Comparison of ENCODE assay signal across 19 cellular contexts in the genomic region with DNA sequence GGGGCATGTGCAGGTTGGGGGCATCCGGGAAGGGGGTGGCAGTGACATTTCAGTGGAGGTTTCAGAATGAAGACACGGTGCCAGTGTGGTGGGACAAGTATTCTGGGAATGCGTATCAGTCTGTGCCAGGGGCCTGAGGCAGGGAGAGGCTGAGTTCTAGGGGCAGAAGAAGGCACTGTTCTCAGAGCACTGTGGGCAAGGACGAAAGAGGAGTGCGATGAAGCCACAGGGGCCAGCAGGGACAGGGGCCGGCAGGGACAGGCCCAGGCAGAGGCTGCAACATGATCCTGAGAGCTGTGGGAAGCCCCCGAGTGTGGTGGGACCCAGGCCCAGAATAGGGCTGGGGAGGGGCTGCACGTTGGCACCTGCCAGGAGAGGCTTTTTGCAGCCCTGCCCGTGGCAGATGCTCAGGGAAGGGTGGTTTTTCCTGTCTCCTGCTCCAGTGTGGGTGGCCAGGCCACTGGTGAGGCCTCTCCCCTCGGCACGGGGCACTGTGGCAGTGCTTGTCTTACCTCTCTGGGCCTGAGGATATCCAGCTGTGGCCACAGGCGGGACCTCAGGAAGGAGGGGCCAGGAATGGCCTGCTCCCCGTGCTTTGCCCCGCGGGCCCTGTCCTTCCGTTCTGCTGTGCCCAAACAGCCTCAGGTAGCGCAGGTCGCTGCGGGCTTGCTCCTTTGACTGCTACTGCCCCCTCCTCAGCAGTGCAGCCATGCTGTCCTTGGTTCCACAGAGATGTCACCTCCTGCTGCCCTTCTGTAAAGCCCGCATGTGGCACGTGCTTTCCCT. TPM values are rescaled to one million over a fixed set of nuclear protein-coding genes. Genes with fewer than 3 reads are reported as not detected.
DNase-seq lines count a peak whose midpoint lies in the region; ATAC-seq and TF ChIP-seq lines count a peak whose summit lies in the region.
"Had no signal": no experiment of that assay in that cellular context is flagged by ENCODE, and none has a peak within 500 bp of the region (broad histone marks: within the 10 kb centered on the region; RNA-seq: fewer than 3 reads in every experiment).

No MANE protein-coding gene starts in this region.

- H3K9me3 Mint-ChIP-seq in activated T-helper 17 cell treated with anti-CD3 and anti-CD28 coated beads, Interleukin-2, amount 50 U/mL, for 72 hours, result no peaks in the 10 kb centered on the region
- H3K9me3 Mint-ChIP-seq in glutamatergic neuron (ENCODE audit: unreplicated experiment), result peaks cover 4% of the 10 kb centered on the region
- H3K9me3 Mint-ChIP-seq: activated naive CD4-positive, alpha-beta T cell treated with anti-CD3 and anti-CD28 coated beads, Interleukin-2, amount 50 U/mL, for 72 hours; natural killer cell treated with Interleukin-12 subunit alpha and Interleukin-12 subunit beta and Interleukin-15 and Interleukin-18, amount 100 ng/mL, for 72 hours; T-helper 1 cell treated with Interleukin-12 subunit alpha and Interleukin-12 subunit beta and Interleukin-4 antibody, amounts not matched to agents 30 μg/mL and 1 μg/mL, for 36 hours had no signal

- H3K27me3 ChIP-seq in DND-41 (ENCODE audit: insufficient read depth, low read length, poor library complexity) (no peaks in the 10 kb centered on the region), right cardiac atrium (ENCODE audit: control insufficient read depth, insufficient read depth) (no peaks in the 10 kb centered on the region), spleen (replicated peaks in 1 of 7) (no peaks in the 10 kb centered on the region)

- H3K4me1 Mint-ChIP-seq in activated T-helper 17 cell treated with anti-CD3 and anti-CD28 coated beads, Interleukin-2, amount 50 U/mL, for 72 hours, result peaks cover 10% of the 10 kb centered on the region
- H3K4me1 Mint-ChIP-seq in glutamatergic neuron (ENCODE audit: low read depth, unreplicated experiment), result peaks cover 45% of the 10 kb centered on the region

- no peak for TF ChIP-seq CTCF in DND-41 (IDR thresholded peaks at IDR 0.05; ENCODE audit: borderline replicate concordance, extremely low read depth, low read length, poor library complexity, severe bottlenecking)
- TF ChIP-seq CTCF in spleen (IDR thresholded peaks at IDR 0.05 in 8 of 11, conservative IDR thresholded peaks at IDR 0.05 in 3 of 11), result no peak
- TF ChIP-seq CTCF in glutamatergic neuron (IDR thresholded peaks at IDR 0.05; ENCODE audit: partially characterized antibody, unreplicated experiment), result no peak

- H3K9ac ChIP-seq in DND-41 (ENCODE audit: low read depth, low read length), result no peak overlapping the region

- no peak overlapping the region for H3K4me3 Mint-ChIP-seq in activated T-helper 17 cell treated with anti-CD3 and anti-CD28 coated beads, Interleukin-2, amount 50 U/mL, for 72 hours
- no peak overlapping the region for H3K4me3 Mint-ChIP-seq in glutamatergic neuron (ENCODE audit: unreplicated experiment)
- H3K4me3 Mint-ChIP-seq: natural killer cell treated with Interleukin-12 subunit alpha and Interleukin-12 subunit beta and Interleukin-15 and Interleukin-18, amount 100 ng/mL, for 72 hours; T-helper 1 cell treated with Interleukin-12 subunit alpha and Interleukin-12 subunit beta and Interleukin-4 antibody, amounts not matched to agents 30 μg/mL and 1 μg/mL, for 36 hours had no signal

- no peaks in the 10 kb centered on the region for H3K9me3 ChIP-seq in DND-41 (ENCODE audit: insufficient read depth, low read length, severe bottlenecking)
- H3K9me3 ChIP-seq in right cardiac atrium (ENCODE audit: control insufficient read depth, low read length), result no peaks in the 10 kb centered on the region
- H3K9me3 ChIP-seq in spleen, result no peaks in the 10 kb centered on the region

- H3K27ac ChIP-seq in DND-41 (ENCODE audit: low read length) (no peak overlapping the region), right cardiac atrium (ENCODE audit: low read length) (peak overlapping the region; percentile 51), spleen (peak overlapping the region in 2 of 8 donors; percentile 48 to 50)
- H3K27ac ChIP-seq: epithelial cell of prostate had no signal

- no peak for ATAC-seq in DND-41 (ENCODE audit: insufficient read depth, low read depth)
- ATAC-seq in activated T-helper 17 cell treated with anti-CD3 and anti-CD28 coated beads, Interleukin-2, amount 50 U/mL, for 72 hours (replicated peaks), result no peak
- peak; percentile 40 to 49 for ATAC-seq in right cardiac atrium
- ATAC-seq: activated naive CD4-positive, alpha-beta T cell treated with anti-CD3 and anti-CD28 coated beads, Interleukin-2, amount 50 U/mL, for 72 hours; natural killer cell treated with Interleukin-12 subunit alpha and Interleukin-12 subunit beta and Interleukin-15 and Interleukin-18, amount 100 ng/mL, for 72 hours had no signal

- H3K4me1 ChIP-seq in DND-41 (ENCODE audit: insufficient read depth, low read length) (no peaks in the 10 kb centered on the region), right cardiac atrium (ENCODE audit: control insufficient read depth, insufficient read depth, low read length) (peaks cover 3% of the 10 kb centered on the region), spleen (peaks cover 0 to 28% (median 16%) of the 10 kb centered on the region in 6 donors)

- DNase-seq in DND-41 (peak; percentile 3), right cardiac atrium (peak in 1 of 3 donors; percentile 53), spleen (peak; percentile 72), DMS79 treated with DMSO at 0.1 percent for 48 hours (lab: John Stamatoyannopoulos, UW) (no peak), glutamatergic neuron (no peak), NCI-H128 (lab: John Stamatoyannopoulos, UW; ENCODE audit: unreplicated experiment) (no peak), NCI-H1417 (lab: John Stamatoyannopoulos, UW) (no peak)
- DNase-seq: activated CD4-positive, alpha-beta T cell treated with anti-CD3 and anti-CD28 coated beads for 1 hour; activated T-cell treated with anti-CD3 and anti-CD28 coated beads for 4 hours; DMS79; HCEC 1CT; hippocampal formation; NCI-H1694; NCI-H510A treated with DMSO at 0.1 percent for 48 hours had no signal

- H3K36me3 ChIP-seq in DND-41 (ENCODE audit: insufficient read depth, low read length), result peaks cover 13% of the 10 kb centered on the region; the same call in 1 of the 2 replicates
- peaks cover 0 to 37% (median 7%) of the 10 kb centered on the region in 6 donors for H3K36me3 ChIP-seq in spleen

- H3K4me2 ChIP-seq in DND-41 (ENCODE audit: insufficient read depth, low read length), result no peak overlapping the region

- H3K36me3 Mint-ChIP-seq in activated T-helper 17 cell treated with anti-CD3 and anti-CD28 coated beads, Interleukin-2, amount 50 U/mL, for 72 hours (ENCODE audit: low read depth), result peaks cover 10% of the 10 kb centered on the region
- H3K36me3 Mint-ChIP-seq in glutamatergic neuron (ENCODE audit: unreplicated experiment), result no peaks in the 10 kb centered on the region
- H3K36me3 Mint-ChIP-seq: activated naive CD4-positive, alpha-beta T cell treated with anti-CD3 and anti-CD28 coated beads, Interleukin-2, amount 50 U/mL, for 72 hours; natural killer cell treated with Interleukin-12 subunit alpha and Interleukin-12 subunit beta and Interleukin-15 and Interleukin-18, amount 100 ng/mL, for 72 hours had no signal

- H4K20me1 ChIP-seq in DND-41 (ENCODE audit: insufficient read depth, low read length), result peaks cover 18% of the 10 kb centered on the region; the same call in 1 of the 2 replicates

- no peak overlapping the region for H2AFZ ChIP-seq in DND-41 (ENCODE audit: low read depth, low read length)

- no peak for TF ChIP-seq POLR2A in spleen (IDR thresholded peaks at IDR 0.05)

- intact Hi-C loops in right cardiac atrium (cut with DNase I) (no loop called here), spleen (cut with DNase I; ENCODE audit: low total_unique reads) (no loop called here)

- H3K79me2 ChIP-seq in DND-41 (ENCODE audit: insufficient read depth, low read length), result peaks cover 60% of the 10 kb centered on the region

- 71% methylated on average over 21 of the region's 21 CpGs for WGBS in right cardiac atrium
- 76 to 93% (median 86%) methylated on average over 15 to 21 of the region's 21 CpGs for WGBS in spleen, 5 donors

- H3K27me3 Mint-ChIP-seq in activated T-helper 17 cell treated with anti-CD3 and anti-CD28 coated beads, Interleukin-2, amount 50 U/mL, for 72 hours, result no peaks in the 10 kb centered on the region
- H3K27me3 Mint-ChIP-seq in glutamatergic neuron (ENCODE audit: unreplicated experiment), result peaks cover 2% of the 10 kb centered on the region
- H3K27me3 Mint-ChIP-seq: natural killer cell treated with Interleukin-12 subunit alpha and Interleukin-12 subunit beta and Interleukin-15 and Interleukin-18, amount 100 ng/mL, for 72 hours had no signal

- no peak overlapping the region for H3K4me3 ChIP-seq in DND-41 (ENCODE audit: low read depth in 1 of 2, low read length in 2 of 2)
- H3K4me3 ChIP-seq in right cardiac atrium (ENCODE audit: low read length), result no peak overlapping the region
- H3K4me3 ChIP-seq in spleen, result no peak overlapping the region

- H3K27ac Mint-ChIP-seq in activated T-helper 17 cell treated with anti-CD3 and anti-CD28 coated beads, Interleukin-2, amount 50 U/mL, for 72 hours, result peak overlapping the region; percentile 52
- H3K27ac Mint-ChIP-seq in glutamatergic neuron (ENCODE audit: unreplicated experiment), result no peak overlapping the region
- H3K27ac Mint-ChIP-seq: T-helper 1 cell treated with Interleukin-12 subunit alpha and Interleukin-12 subunit beta and Interleukin-4 antibody, amounts not matched to agents 30 μg/mL and 1 μg/mL, for 36 hours had no signal

RNA-seq across cellular contexts. Expression of gene ENTPD6, which starts 10.0 kb away (rescaled TPM):
- total RNA-seq in activated T-helper 17 cell treated with anti-CD3 and anti-CD28 coated beads, Interleukin-2, amount 50 U/mL, for 72 hours, result 10 to 100 TPM; 40.0 to 46.2 TPM
- total RNA-seq in right cardiac atrium (100 to 1,000 TPM; 102 to 132 (median 127) TPM), spleen (10 to 100 TPM; 31.6 to 49.6 (median 35.7) TPM), glutamatergic neuron (ENCODE audit: unreplicated experiment) (191 TPM)
- polyA plus RNA-seq in right cardiac atrium (146 TPM), spleen (10 to 100 TPM; 23.0 to 42.0 (median 33.6) TPM)

RNA-seq across cellular contexts. Expression of gene PYGB, which starts 42.4 kb away (rescaled TPM):
- total RNA-seq in activated T-helper 17 cell treated with anti-CD3 and anti-CD28 coated beads, Interleukin-2, amount 50 U/mL, for 72 hours, result 10 to 100 TPM; 15.4 to 27.0 TPM
- total RNA-seq in right cardiac atrium (100 to 1,000 TPM; 154 to 219 (median 194) TPM), spleen (10 to 100 TPM; 27.0 to 47.8 (median 34.4) TPM), glutamatergic neuron (ENCODE audit: unreplicated experiment) (295 TPM)
- polyA plus RNA-seq in right cardiac atrium (136 TPM), spleen (10 to 100 TPM; 10.5 to 29.4 (median 18.2) TPM)

Comparison
In these comparisons a context has a peak if more than half of its experiments do, and no peak if none do; other contexts are left out.
1. ATAC-seq: peak in right cardiac atrium (2 of 2); none in DND-41 (single experiment) and activated T-helper 17 cell treated with anti-CD3 and anti-CD28 coated beads, Interleukin-2, amount 50 U/mL, for 72 hours (single experiment).
2. DNase-seq: peak in DND-41 (single experiment) and spleen (single experiment); none in DMS79 treated with DMSO at 0.1 percent for 48 hours (single experiment), glutamatergic neuron (single experiment), NCI-H128 (single experiment) and NCI-H1417 (0 of 3).